In genomic region chr22:49776891-49777290, GRCh38 we compare ENCODE assay signal across 16 cellular contexts. TPM values are rescaled to one million over a fixed set of nuclear protein-coding genes. Genes with fewer than 3 reads are reported as not detected.
DNase-seq lines count a peak whose midpoint lies in the region; TF ChIP-seq lines count a peak whose summit lies in the region.
"Had no signal": no experiment of that assay in that cellular context is flagged by ENCODE, and none has a peak within 500 bp of the region (broad histone marks: within the 10 kb centered on the region; RNA-seq: fewer than 3 reads in every experiment).

No MANE protein-coding gene starts in this region.

- H3K23ac ChIP-seq in mesenchymal stem cell (ENCODE audit: low read length in 2 of 2) = no peak overlapping the region

- H3K36me3 Mint-ChIP-seq in T-helper 2 cell treated with Interferon-gamma antibody and Interleukin-4, amounts not matched to agents 5 μg/mL and 100 μg/mL, for 36 hours (ENCODE audit: low read depth) = peaks cover 27% of the 10 kb centered on the region

- no peak for TF ChIP-seq CTCF in RWPE1 (conservative IDR thresholded peaks at IDR 0.05; ENCODE audit: low read depth)

- POLR2A ChIA-PET in RWPE1 (lab: Yijun Ruan, JAX; ENCODE audit: low non-redundant PET) = no interaction called here

- DNase-seq in RWPE1 (ENCODE audit: low spot score) (peak; percentile 11), ecto neural progenitor cell (ENCODE audit: low spot score) (peak; percentile 34), mesenchymal stem cell (no peak), NCI-H2029 treated with DMSO at 0.1 percent for 48 hours (lab: John Stamatoyannopoulos, UW) (no peak), activated gamma-delta T cell treated with Interleukin-2 at 50 U/mL for 16 hours (no peak)
- no peak for DNase-seq in T-helper 2 cell treated with Interferon-gamma antibody and Interleukin-4, amounts not matched to agents 5 μg/mL and 100 μg/mL, for 36 hours (ENCODE audit: low spot score)
- DNase-seq: DMS79; H9; KG1; NCI-H1105 treated with DMSO at 0.1 percent for 48 hours; NCI-H1694; NK-92 treated with Interleukin-12 subunit alpha and Interleukin-12 subunit beta, amount 100 ng/mL, for 24 hours; OCI-M1; RPMI8226 had no signal

- H3K27ac Mint-ChIP-seq in T-helper 2 cell treated with Interferon-gamma antibody and Interleukin-4, amounts not matched to agents 5 μg/mL and 100 μg/mL, for 36 hours = no peak overlapping the region
- H3K27ac Mint-ChIP-seq: CD8-positive, alpha-beta T cell had no signal

- peaks cover 8% of the 10 kb centered on the region for H3K4me1 Mint-ChIP-seq in T-helper 2 cell treated with Interferon-gamma antibody and Interleukin-4, amounts not matched to agents 5 μg/mL and 100 μg/mL, for 36 hours (ENCODE audit: low read depth)

- no peak overlapping the region for H3K4ac ChIP-seq in mesenchymal stem cell (ENCODE audit: low read depth in 1 of 2, low read length in 2 of 2)

- no peak overlapping the region for H4K8ac ChIP-seq in mesenchymal stem cell (ENCODE audit: low read length)

- H2BK5ac ChIP-seq in mesenchymal stem cell (ENCODE audit: low read depth, low read length, poor library complexity, severe bottlenecking) = no peak overlapping the region

- H2BK15ac ChIP-seq in mesenchymal stem cell (ENCODE audit: low read depth, poor library complexity, severe bottlenecking) = no peak overlapping the region

- H3K9me3 ChIP-seq in BLaER1 treated with 17β-estradiol and CSF1 and Interleukin-3, amounts not matched to agents 10 nM and 100 nM (replicated peaks in 1 of 11) = no peaks in the 10 kb centered on the region
- H3K9me3 ChIP-seq in mesenchymal stem cell (ENCODE audit: control insufficient read depth, low read length) = no peaks in the 10 kb centered on the region

- no peaks in the 10 kb centered on the region for H3K27me3 ChIP-seq in BLaER1 treated with 17β-estradiol and CSF1 and Interleukin-3, amounts not matched to agents 10 nM and 100 nM
- H3K27me3 ChIP-seq in mesenchymal stem cell (ENCODE audit: control insufficient read depth in 1 of 2, insufficient read depth in 1 of 2, low read length in 2 of 2) = no peaks in the 10 kb centered on the region

- H3K27me3 Mint-ChIP-seq in T-helper 2 cell treated with Interferon-gamma antibody and Interleukin-4, amounts not matched to agents 5 μg/mL and 100 μg/mL, for 36 hours (ENCODE audit: low read depth) = no peaks in the 10 kb centered on the region

- no peak overlapping the region for H2BK12ac ChIP-seq in mesenchymal stem cell (ENCODE audit: low read length in 2 of 2)

- H2AK5ac ChIP-seq in mesenchymal stem cell (ENCODE audit: low read length, severe bottlenecking) = no peak overlapping the region

- H3K4me1 ChIP-seq in BLaER1 treated with 17β-estradiol and CSF1 and Interleukin-3, amounts not matched to agents 10 nM and 100 nM = peaks cover 9 to 95% (median 86%) of the 10 kb centered on the region in 10 experiments; a peak in 19 of 20 replicates
- peaks cover 6% of the 10 kb centered on the region for H3K4me1 ChIP-seq in mesenchymal stem cell (ENCODE audit: control insufficient read depth, insufficient read depth, low read depth, low read length)

- H3K4me3 ChIP-seq in BLaER1 treated with 17β-estradiol and CSF1 and Interleukin-3, amounts not matched to agents 10 nM and 100 nM = no peak overlapping the region
- H3K4me3 ChIP-seq in mesenchymal stem cell (ENCODE audit: insufficient read depth in 1 of 2, low read depth in 1 of 2, low read length in 2 of 2) = no peak overlapping the region

- 96% methylated on average over 29 of the region's 29 CpGs for WGBS in mesenchymal stem cell

- H3K4me2 ChIP-seq in BLaER1 treated with 17β-estradiol and CSF1 and Interleukin-3, amounts not matched to agents 10 nM and 100 nM = peak overlapping the region in 9 of 11 experiments; percentile 29 to 71 (median 60); a peak in 16 of 22 replicates
- H3K4me2 ChIP-seq in mesenchymal stem cell (ENCODE audit: low read length, poor library complexity, severe bottlenecking) = no peak overlapping the region

- H3K79me1 ChIP-seq in mesenchymal stem cell (replicated peaks; ENCODE audit: low read length, poor library complexity, severe bottlenecking) = peaks cover 36% of the 10 kb centered on the region

- peak overlapping the region in 3 of 11 experiments; percentile 10 to 37 (median 11); a peak in 1 of 22 replicates for H3K9ac ChIP-seq in BLaER1 treated with 17β-estradiol and CSF1 and Interleukin-3, amounts not matched to agents 10 nM and 100 nM
- H3K9ac ChIP-seq in mesenchymal stem cell (ENCODE audit: low read length) = no peak overlapping the region

- peaks cover 75 to 92% (median 83%) of the 10 kb centered on the region in 11 experiments for H3K36me3 ChIP-seq in BLaER1 treated with 17β-estradiol and CSF1 and Interleukin-3, amounts not matched to agents 10 nM and 100 nM
- H3K36me3 ChIP-seq in mesenchymal stem cell (ENCODE audit: control insufficient read depth in 1 of 2, insufficient read depth in 2 of 2, low read depth in 1 of 2, low read length in 2 of 2) = peaks cover 57 to 85% of the 10 kb centered on the region in 2 experiments

- no peak overlapping the region for H2AFZ ChIP-seq in mesenchymal stem cell (ENCODE audit: low read depth, low read length)

- CTCF ChIA-PET in RWPE1 (lab: Yijun Ruan, JAX) = interaction anchor here (2.3 kb wide), 1 partner anchor 9 kb away, joined by 6 read pairs; no protein-coding TSS in a partner anchor

- peaks cover 65 to 99% (median 96%) of the 10 kb centered on the region in 11 experiments for H4K20me1 ChIP-seq in BLaER1 treated with 17β-estradiol and CSF1 and Interleukin-3, amounts not matched to agents 10 nM and 100 nM

- no peak overlapping the region for H2BK120ac ChIP-seq in mesenchymal stem cell (ENCODE audit: low read depth, low read length)

- no peak overlapping the region for H3K4me3 Mint-ChIP-seq in T-helper 2 cell treated with Interferon-gamma antibody and Interleukin-4, amounts not matched to agents 5 μg/mL and 100 μg/mL, for 36 hours
- H3K4me3 Mint-ChIP-seq: CD8-positive, alpha-beta T cell; H9 had no signal

- no peak overlapping the region for H3K14ac ChIP-seq in mesenchymal stem cell (ENCODE audit: low read length in 2 of 2)

- H4K91ac ChIP-seq in mesenchymal stem cell (ENCODE audit: low read length) = peak overlapping the region; percentile 22

- peak overlapping the region in 1 of 11 experiments; percentile 46; a peak in 1 of 22 replicates for H3K27ac ChIP-seq in BLaER1 treated with 17β-estradiol and CSF1 and Interleukin-3, amounts not matched to agents 10 nM and 100 nM
- H3K27ac ChIP-seq in RWPE1 (peak overlapping the region; percentile 54), mesenchymal stem cell (ENCODE audit: low read length, poor library complexity, severe bottlenecking) (no peak overlapping the region)

- H3K9me3 Mint-ChIP-seq in T-helper 2 cell treated with Interferon-gamma antibody and Interleukin-4, amounts not matched to agents 5 μg/mL and 100 μg/mL, for 36 hours = no peaks in the 10 kb centered on the region
- H3K9me3 Mint-ChIP-seq: CD8-positive, alpha-beta T cell; H9 had no signal

- peak overlapping the region in 1 of 2 experiments; percentile 5 for H3K18ac ChIP-seq in mesenchymal stem cell (ENCODE audit: low read depth in 1 of 2, low read length in 2 of 2)

RNA-seq across cellular contexts. Expression of gene BRD1, which starts 50.8 kb away (rescaled TPM):
- 10.2 TPM for polyA plus RNA-seq in mesenchymal stem cell (2013, experiment 1 of 2)
- polyA plus RNA-seq in mesenchymal stem cell (2013, experiment 2 of 2) = 10.1 TPM

Comparison
In these comparisons a context has a peak if more than half of its experiments do, and no peak if none do; other contexts are left out.
1. DNase-seq: peak in RWPE1 (single experiment) and ecto neural progenitor cell (single experiment); none in mesenchymal stem cell (single experiment), T-helper 2 cell treated with Interferon-gamma antibody and Interleukin-4, amounts not matched to agents 5 μg/mL and 100 μg/mL, for 36 hours (single experiment), NCI-H2029 treated with DMSO at 0.1 percent for 48 hours (single experiment) and activated gamma-delta T cell treated with Interleukin-2 at 50 U/mL for 16 hours (single experiment).